2 cellular contexts compared by ENCODE assay signal in genomic region chrX:66164470-66164869, GRCh38.
TF ChIP-seq lines count a peak whose summit lies in the region.

No MANE protein-coding gene starts in this region.

TF ChIP-seq in GM23338, 12 proteins besides CTCF, POLR2A, EP300 and RAD21:
- TF ChIP-seq ZNF114 (CRISPR knock-in tag; IDR thresholded peaks at IDR 0.05) (no peak), NANOG (IDR thresholded peaks at IDR 0.05; ENCODE audit: borderline replicate concordance) (no peak), ZNF331 (CRISPR knock-in tag; IDR thresholded peaks at IDR 0.05; ENCODE audit: low read depth) (no peak), STAT1 (IDR thresholded peaks at IDR 0.05; ENCODE audit: unreplicated experiment) (no peak), ETS1 (IDR thresholded peaks at IDR 0.05) (no peak)

TF ChIP-seq in H1, 55 proteins besides CTCF, POLR2A, EP300 and RAD21:
- TF ChIP-seq GTF2F1 (IDR thresholded peaks at IDR 0.05; ENCODE audit: borderline replicate concordance, low read depth, low read length): no peak
- TF ChIP-seq SIX5 (IDR thresholded peaks at IDR 0.05; ENCODE audit: low read depth, low read length): no peak
- TF ChIP-seq RFX5 (IDR thresholded peaks at IDR 0.05; ENCODE audit: borderline replicate concordance, low read depth, low read length): no peak
- TF ChIP-seq SUZ12 (IDR thresholded peaks at IDR 0.05; ENCODE audit: low read length): no peak
